In genomic region chr13:40404407-40404806, GRCh38 we compare ENCODE assay signal across 26 cellular contexts.
"Had no signal": no experiment of that assay in that cellular context is flagged by ENCODE, and none has a peak within 500 bp of the region (broad histone marks: within the 10 kb centered on the region; RNA-seq: fewer than 3 reads in every experiment).

No MANE protein-coding gene starts in this region.

- H3K4me3 Mint-ChIP-seq: activated CD4-positive, alpha-beta T cell treated with anti-CD3 and anti-CD28 coated beads for 36 hours; activated CD8-positive, alpha-beta T cell treated with anti-CD3 and anti-CD28 coated beads for 36 hours; activated naive CD4-positive, alpha-beta T cell treated with anti-CD3 and anti-CD28 coated beads, Interleukin-2, amount 10 ng/mL, durations not matched to agents 7 days and 5 days; activated naive CD8-positive, alpha-beta T cell treated with anti-CD3 and anti-CD28 coated beads, Interleukin-2, amount 10 ng/mL, durations not matched to agents 7 days and 5 days; activated T-cell treated with anti-CD3 and anti-CD28 coated beads, Interleukin-2, amount 50 U/mL, for 72 hours had no signal

- H3K27ac ChIP-seq: adrenal gland, SJCRH30, VCaP had no signal

- H3K27me3 ChIP-seq: adrenal gland, SJCRH30 had no signal

- H3K27ac Mint-ChIP-seq: activated CD8-positive, alpha-beta T cell treated with anti-CD3 and anti-CD28 coated beads for 36 hours; activated naive CD4-positive, alpha-beta T cell treated with anti-CD3 and anti-CD28 coated beads, Interleukin-2, amount 10 ng/mL, durations not matched to agents 7 days and 5 days; activated naive CD8-positive, alpha-beta T cell treated with anti-CD3 and anti-CD28 coated beads, Interleukin-2, amount 10 ng/mL, durations not matched to agents 7 days and 5 days; activated T-cell treated with anti-CD3 and anti-CD28 coated beads, Interleukin-2, amount 50 U/mL, for 72 hours; activated T-helper 2 cell treated with anti-CD3 and anti-CD28 coated beads, Interferon-gamma antibody, Interleukin-2, Interleukin-4, amounts not matched to agents 10 μg/mL and 5 μg/mL and 100 μg/mL, durations not matched to agents 14 hours and 24 hours and 36 hours had no signal

- H3K9ac ChIP-seq: SK-N-SH had no signal

- H3K36me3 Mint-ChIP-seq: activated naive CD8-positive, alpha-beta T cell treated with anti-CD3 and anti-CD28 coated beads, Interleukin-2, amount 10 ng/mL, durations not matched to agents 7 days and 5 days had no signal

- ATAC-seq: activated CD4-positive, alpha-beta T cell treated with anti-CD3 and anti-CD28 coated beads for 36 hours; activated CD8-positive, alpha-beta T cell treated with anti-CD3 and anti-CD28 coated beads for 36 hours; activated T-cell treated with anti-CD3 and anti-CD28 coated beads, Interleukin-2, amount 50 U/mL, for 72 hours; Panc1 had no signal

- H3K27me3 Mint-ChIP-seq: activated CD4-positive, alpha-beta T cell treated with anti-CD3 and anti-CD28 coated beads for 36 hours; activated CD8-positive, alpha-beta T cell treated with anti-CD3 and anti-CD28 coated beads for 36 hours; activated naive CD4-positive, alpha-beta T cell treated with anti-CD3 and anti-CD28 coated beads, Interleukin-2, amount 10 ng/mL, durations not matched to agents 7 days and 5 days; activated naive CD8-positive, alpha-beta T cell treated with anti-CD3 and anti-CD28 coated beads, Interleukin-2, amount 10 ng/mL, durations not matched to agents 7 days and 5 days had no signal

- H3K4me2 ChIP-seq: SK-N-SH had no signal

- H3K4me3 ChIP-seq: adrenal gland, SJCRH30 had no signal

- H3K36me3 ChIP-seq: adrenal gland, SJCRH30 had no signal

- DNase-seq: activated CD4-positive, alpha-beta T cell treated with anti-CD3 and anti-CD28 coated beads for 36 hours; activated CD8-positive, alpha-beta memory T cell treated with anti-CD3 and anti-CD28 coated beads, Interleukin-2, amount 50 U/mL, for 4 hours; activated CD8-positive, alpha-beta T cell treated with anti-CD3 and anti-CD28 coated beads for 36 hours; activated gamma-delta T cell treated with Interleukin-2 at 50 U/mL for 16 hours; activated naive CD4-positive, alpha-beta T cell treated with anti-CD3 and anti-CD28 coated beads, Interleukin-2, amount 10 ng/mL, durations not matched to agents 7 days and 5 days; activated naive CD8-positive, alpha-beta T cell treated with anti-CD3 and anti-CD28 coated beads, Interleukin-2, amount 10 ng/mL, durations not matched to agents 7 days and 5 days; activated T-cell treated with anti-CD3 and anti-CD28 coated beads, Interleukin-2, amount 50 U/mL, for 72 hours; adrenal gland; anterior cingulate cortex; caudate nucleus; Karpas-422; NCI-H1105 treated with DMSO at 0.1 percent for 48 hours; NCI-H1436 treated with DMSO at 0.1 percent for 48 hours; NCI-H187; NCI-H2081; NCI-H510A treated with DMSO at 0.1 percent for 48 hours; NCI-H69; NK-92 treated with Interleukin-12 subunit alpha and Interleukin-12 subunit beta, amount 100 ng/mL, for 24 hours; OCI-M1; Right ventricle myocardium superior; SJCRH30; SK-N-SH; T-helper 1 cell had no signal

- H3K9me3 Mint-ChIP-seq: activated CD8-positive, alpha-beta T cell treated with anti-CD3 and anti-CD28 coated beads for 36 hours; activated naive CD4-positive, alpha-beta T cell treated with anti-CD3 and anti-CD28 coated beads, Interleukin-2, amount 10 ng/mL, durations not matched to agents 7 days and 5 days; activated T-cell treated with anti-CD3 and anti-CD28 coated beads, Interleukin-2, amount 50 U/mL, for 72 hours had no signal

- H3K9me3 ChIP-seq: adrenal gland, SJCRH30, SK-N-SH had no signal
